Comparison of ENCODE assay signal across 1 cellular context in genomic region chr18:8329186-8329771, GRCh38.
TF ChIP-seq lines count a peak whose summit lies in the region.

No MANE protein-coding gene starts in this region.

TF ChIP-seq in HepG2, 621 proteins besides CTCF, POLR2A, EP300 and RAD21 (continued from another document):
- TF ChIP-seq ZHX2 (IDR thresholded peaks at IDR 0.05; ENCODE audit: low read depth): no peak
- no peak for TF ChIP-seq ZHX2 (CRISPR knock-in tag; IDR thresholded peaks at IDR 0.05; ENCODE audit: borderline replicate concordance)
- no peak for TF ChIP-seq SMARCE1 (IDR thresholded peaks at IDR 0.05; ENCODE audit: borderline replicate concordance)
- TF ChIP-seq CREB1 (IDR thresholded peaks at IDR 0.05): 0 out of 2 replicates have a peak, but pooled peaks have one; percentile 4
- TF ChIP-seq CREB1 (CRISPR knock-in tag; IDR thresholded peaks at IDR 0.05): 0 out of 2 replicates have a peak, but pooled peaks have one; percentile 37
- no peak for TF ChIP-seq RBM39 (IDR thresholded peaks at IDR 0.05; ENCODE audit: low read depth, low read length, poor library complexity, severe bottlenecking)
- TF ChIP-seq ZNF33A (CRISPR knock-in tag; IDR thresholded peaks at IDR 0.05; ENCODE audit: borderline replicate concordance): no peak
- TF ChIP-seq FUBP1 (CRISPR knock-in tag; IDR thresholded peaks at IDR 0.05; ENCODE audit: borderline replicate concordance): no peak
